In genomic region chr12:109888179-109889020, GRCh38 we compare ENCODE assay signal across 8 cellular contexts. TPM values are rescaled to one million over a fixed set of nuclear protein-coding genes. Genes with fewer than 3 reads are reported as not detected.
A peak's percentile ranks its signal among the peaks of the same experiment; 100 is the strongest.
DNase-seq lines count a peak whose midpoint lies in the region; ATAC-seq and TF ChIP-seq lines count a peak whose summit lies in the region.

No MANE protein-coding gene starts in this region.

- WGBS in endodermal cell (ENCODE audit: insufficient coverage in 1 of 2, insufficient read length in 1 of 2), 2 experiments: 88 to 91% methylated on average over 2 to 8 of the region's 12 CpGs

- H3K27me3 ChIP-seq in foreskin keratinocyte (no peaks in the 10 kb centered on the region), endodermal cell (ENCODE audit: control insufficient read depth, insufficient read depth, low read length, poor library complexity, severe bottlenecking) (no peaks in the 10 kb centered on the region)

- H3K9ac ChIP-seq in endodermal cell (ENCODE audit: extremely low read depth, low read length, poor library complexity, severe bottlenecking): no peak overlapping the region

- peak; percentile 43 for DNase-seq in stimulated activated CD4-positive, alpha-beta T cell treated with anti-CD3 and anti-CD28 coated beads, Interleukin-4, amount 100 ng/mL, for 24 hours
- no peak for DNase-seq in stimulated activated CD4-positive, alpha-beta T cell treated with anti-CD3 and anti-CD28 coated beads, Interleukin-12 subunit alpha, Interleukin-12 subunit beta, amount 100 ng/mL, for 4 hours
- DNase-seq in UCSD-AML1 (lab: John Stamatoyannopoulos, UW; ENCODE audit: unreplicated experiment) (peak; percentile 51), foreskin keratinocyte (peak; percentile 92 to 98), iPS-NIHi7 (ENCODE audit: extremely low spot score) (no peak), endodermal cell (no peak)
- DNase-seq in stimulated activated naive CD8-positive, alpha-beta T cell treated with anti-CD3 and anti-CD28 coated beads, Interleukin-15, amount 100 ng/mL, for 72 hours: peak in 1 of 2 donors; percentile 21

- H3K27ac ChIP-seq in foreskin keratinocyte (peak overlapping the region; percentile 82), endodermal cell (ENCODE audit: low read depth, low read length) (no peak overlapping the region)

- H3K9me3 Mint-ChIP-seq in stimulated activated naive CD8-positive, alpha-beta T cell treated with anti-CD3 and anti-CD28 coated beads, Interleukin-15, amount 100 ng/mL, for 72 hours: no peaks in the 10 kb centered on the region
- H3K9me3 Mint-ChIP-seq in endodermal cell: no peaks in the 10 kb centered on the region

- H3K36me3 Mint-ChIP-seq in endodermal cell (ENCODE audit: low read depth): no peaks in the 10 kb centered on the region

- peaks cover 36% of the 10 kb centered on the region for H3K4me1 Mint-ChIP-seq in stimulated activated naive CD8-positive, alpha-beta T cell treated with anti-CD3 and anti-CD28 coated beads, Interleukin-15, amount 100 ng/mL, for 72 hours
- H3K4me1 Mint-ChIP-seq in endodermal cell: peaks cover 2% of the 10 kb centered on the region

- TF ChIP-seq CTCF in foreskin keratinocyte (conservative IDR thresholded peaks at IDR 0.05): peak; percentile 41
- TF ChIP-seq CTCF in endodermal cell (conservative IDR thresholded peaks at IDR 0.05): no peak

- H3K27ac Mint-ChIP-seq in stimulated activated naive CD8-positive, alpha-beta T cell treated with anti-CD3 and anti-CD28 coated beads, Interleukin-15, amount 100 ng/mL, for 72 hours: peak overlapping the region; percentile 92 to 99
- H3K27ac Mint-ChIP-seq in endodermal cell: no peak overlapping the region

- no peak overlapping the region for H3K4me3 ChIP-seq in endodermal cell (ENCODE audit: low read length)

- H3K4me3 Mint-ChIP-seq in stimulated activated naive CD8-positive, alpha-beta T cell treated with anti-CD3 and anti-CD28 coated beads, Interleukin-15, amount 100 ng/mL, for 72 hours: peak overlapping the region; percentile 54 to 60
- H3K4me3 Mint-ChIP-seq in endodermal cell: no peak overlapping the region

- H3K36me3 ChIP-seq in endodermal cell (ENCODE audit: control insufficient read depth, insufficient read depth, low read length): no peaks in the 10 kb centered on the region

- H3K4me1 ChIP-seq in foreskin keratinocyte (peaks cover 26% of the 10 kb centered on the region), endodermal cell (ENCODE audit: control insufficient read depth, insufficient read depth, low read length) (no peaks in the 10 kb centered on the region)

- peak; percentile 91 for ATAC-seq in foreskin keratinocyte
- ATAC-seq in stimulated activated naive CD8-positive, alpha-beta T cell treated with anti-CD3 and anti-CD28 coated beads, Interleukin-15, amount 100 ng/mL, for 72 hours: peak; percentile 79
- no peak for ATAC-seq in GM18868 (IDR thresholded peaks at IDR 0.05; ENCODE audit: unreplicated experiment)

- no peaks in the 10 kb centered on the region for H3K9me3 ChIP-seq in endodermal cell (ENCODE audit: control insufficient read depth, low read length)

- H3K27me3 Mint-ChIP-seq in stimulated activated naive CD8-positive, alpha-beta T cell treated with anti-CD3 and anti-CD28 coated beads, Interleukin-15, amount 100 ng/mL, for 72 hours: no peaks in the 10 kb centered on the region
- peaks cover 4% of the 10 kb centered on the region for H3K27me3 Mint-ChIP-seq in endodermal cell (ENCODE audit: insufficient read depth)

RNA-seq across cellular contexts. Expression of gene GLTP, which starts 8.1 kb away (rescaled TPM):
- total RNA-seq in foreskin keratinocyte: 47.9 and 52.6 TPM in 2 replicates
- 32.6 and 35.4 TPM in 2 replicates for polyA plus RNA-seq in foreskin keratinocyte
- 10 to 100 TPM; 15.2 to 20.9 TPM for total RNA-seq in endodermal cell
- 21.3 TPM for polyA plus RNA-seq in endodermal cell (2013, experiment 1 of 2)
- polyA plus RNA-seq in endodermal cell (2013, experiment 2 of 2): 20.8 TPM

RNA-seq across cellular contexts. Expression of gene TCHP, which starts 11.7 kb away (rescaled TPM):
- 15.6 and 18.1 TPM in 2 replicates for total RNA-seq in foreskin keratinocyte
- 10.7 and 11.2 TPM in 2 replicates for polyA plus RNA-seq in foreskin keratinocyte
- 10 to 100 TPM; 26.1 to 31.9 TPM for total RNA-seq in endodermal cell
- polyA plus RNA-seq in endodermal cell (2013, experiment 1 of 2): 19.2 TPM
- 16.8 TPM for polyA plus RNA-seq in endodermal cell (2013, experiment 2 of 2)

RNA-seq across cellular contexts. Expression of gene TRPV4, which starts 55.2 kb away (rescaled TPM):
- total RNA-seq in foreskin keratinocyte (0.82 and 1.5 TPM in 2 replicates), endodermal cell (10 to 100 TPM; 14.0 to 14.2 TPM)
- 0.71 and 1.2 TPM in 2 replicates for polyA plus RNA-seq in foreskin keratinocyte
- 2.4 TPM for polyA plus RNA-seq in endodermal cell (2013, experiment 1 of 2)
- polyA plus RNA-seq in endodermal cell (2013, experiment 2 of 2): 2.6 TPM

Comparison
In these comparisons a context has a peak if more than half of its experiments do, and no peak if none do; other contexts are left out.
1. DNase-seq: peak in stimulated activated CD4-positive, alpha-beta T cell treated with anti-CD3 and anti-CD28 coated beads, Interleukin-4, amount 100 ng/mL, for 24 hours (single experiment), UCSD-AML1 (single experiment) and foreskin keratinocyte (2 of 2); none in stimulated activated CD4-positive, alpha-beta T cell treated with anti-CD3 and anti-CD28 coated beads, Interleukin-12 subunit alpha, Interleukin-12 subunit beta, amount 100 ng/mL, for 4 hours (single experiment), iPS-NIHi7 (single experiment) and endodermal cell (single experiment).